ENCODE assay signal across 17 cellular contexts in the genomic region with DNA sequence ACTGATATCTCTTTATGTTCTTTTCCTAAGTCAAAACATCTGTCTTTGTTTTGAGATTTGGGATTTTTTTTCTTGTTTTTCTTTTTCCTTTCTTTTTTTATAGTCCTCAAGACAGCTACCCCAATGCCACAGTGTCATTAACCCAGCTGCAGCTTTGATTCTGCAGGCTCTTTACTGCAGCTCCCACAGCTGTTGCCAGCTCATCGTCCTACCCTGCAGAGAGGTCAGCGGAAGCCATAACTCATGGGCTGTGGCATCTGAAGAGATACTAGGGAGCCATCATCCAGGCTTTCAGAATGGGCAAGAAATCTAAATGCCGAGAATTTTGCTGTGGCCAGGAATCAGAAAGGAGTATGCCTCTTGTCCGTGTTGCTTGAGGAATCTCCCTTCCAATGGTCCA. TPM values are rescaled to one million over a fixed set of nuclear protein-coding genes. Genes with fewer than 3 reads are reported as not detected.
"Had no signal": no experiment of that assay in that cellular context is flagged by ENCODE, and none has a peak within 500 bp of the region (broad histone marks: within the 10 kb centered on the region; RNA-seq: fewer than 3 reads in every experiment).

No MANE protein-coding gene starts in this region.

- H3K4me1 ChIP-seq: pancreas had no signal

- H3K27ac ChIP-seq: pancreas, tibial nerve had no signal

- DNase-seq: activated CD4-positive, alpha-beta T cell treated with anti-CD3 and anti-CD28 coated beads, Interleukin-2, amount 50 U/mL, for 4 hours; activated CD8-positive, alpha-beta memory T cell treated with anti-CD3 and anti-CD28 coated beads, Interleukin-2, amount 10 ng/mL, durations not matched to agents 7 days and 5 days; activated effector memory CD4-positive, alpha-beta T cell treated with Interleukin-2 at 50 U/mL for 16 hours; activated T-cell treated with anti-CD3 and anti-CD28 coated beads, Interleukin-2, amount 50 U/mL, for 24 hours; amygdala; cerebellar nuclear complex; erythroblast; hypothalamus; left cardiac atrium; mucosa of descending colon; pancreas; T-helper 2 cell had no signal

- H3K9me3 ChIP-seq: mucosa of descending colon, pancreas, tibial nerve had no signal

- ATAC-seq: activated CD8-positive, alpha-beta memory T cell treated with anti-CD3 and anti-CD28 coated beads, Interleukin-2, amount 10 ng/mL, durations not matched to agents 7 days and 5 days; left cardiac atrium; mucosa of descending colon; pancreas; SK-N-SH treated with all-trans-retinoic acid at 6 μM for 48 hours; stimulated activated effector memory CD8-positive, alpha-beta T cell treated with anti-CD3 and anti-CD28 coated beads, Interleukin-12 subunit alpha, Interleukin-12 subunit beta, amount 100 ng/mL, for 72 hours had no signal

- H3K4me3 ChIP-seq: lung, mucosa of descending colon, pancreas, tibial nerve had no signal

- H3K27me3 ChIP-seq: pancreas, tibial nerve had no signal

- H3K36me3 ChIP-seq: pancreas, tibial nerve had no signal

RNA-seq across cellular contexts. Expression of gene SLC24A5, which starts 44.3 kb away (rescaled TPM):
- total RNA-seq: activated CD8-positive, alpha-beta memory T cell treated with anti-CD3 and anti-CD28 coated beads, Interleukin-2, amount 10 ng/mL, durations not matched to agents 7 days and 5 days; left cardiac atrium; lung; mucosa of descending colon; pancreas; skeletal muscle tissue had no signal
